ENCODE assay signal across 2 cellular contexts in genomic region chr1:172079859-172080258, GRCh38.
DNase-seq lines count a peak whose midpoint lies in the region; TF ChIP-seq lines count a peak whose summit lies in the region.
"Not testable (repeated sequence)": the region's sequence is repeated elsewhere in the genome, so short reads cannot be mapped to it uniquely, and the experiment has no call there.

No MANE protein-coding gene starts in this region.

- H3K4me1 Mint-ChIP-seq in chondrocyte (ENCODE audit: low read depth): peaks cover 30% of the 10 kb centered on the region

- not testable (repeated sequence) for H3K27me3 Mint-ChIP-seq in chondrocyte (ENCODE audit: low read depth)

- peaks cover 11% of the 10 kb centered on the region for H3K36me3 Mint-ChIP-seq in chondrocyte (ENCODE audit: low read depth)

- DNase-seq in chondrocyte (ENCODE audit: low spot score): peak; percentile 75
- DNase-seq in posterior vena cava (ENCODE audit: low spot score): peak; percentile 65

- not testable (repeated sequence) for H3K4me3 Mint-ChIP-seq in chondrocyte (ENCODE audit: unreplicated experiment)

- not testable (repeated sequence) for TF ChIP-seq CTCF in chondrocyte (IDR thresholded peaks at IDR 0.05)

- intact Hi-C loops in posterior vena cava (cut with DNase I): not testable (repeated sequence)

- H3K27ac Mint-ChIP-seq in chondrocyte (ENCODE audit: unreplicated experiment): not testable (repeated sequence)

- H3K9me3 Mint-ChIP-seq in chondrocyte (ENCODE audit: low read depth): not testable (repeated sequence)
